12 cellular contexts compared by ENCODE assay signal in genomic region chr22:41504397-41504796, GRCh38. TPM values are rescaled to one million over a fixed set of nuclear protein-coding genes. Genes with fewer than 3 reads are reported as not detected.
DNase-seq lines count a peak whose midpoint lies in the region; ATAC-seq and TF ChIP-seq lines count a peak whose summit lies in the region.
"Had no signal": no experiment of that assay in that cellular context is flagged by ENCODE, and none has a peak within 500 bp of the region (broad histone marks: within the 10 kb centered on the region; RNA-seq: fewer than 3 reads in every experiment).

No MANE protein-coding gene starts in this region.

- ATAC-seq in heart right ventricle (peak; percentile 22 to 80 (median 72)), GM19452 (IDR thresholded peaks at IDR 0.05; ENCODE audit: unreplicated experiment) (no peak)

- H3K9ac ChIP-seq in subcutaneous abdominal adipose tissue (ENCODE audit: low read length in 5 of 5): no peak overlapping the region
- H3K9ac ChIP-seq: parathyroid adenoma had no signal

- intact Hi-C loops in ascending aorta (cut with DNase I): loop anchor here (2.0 kb wide), 2 partner anchors 24 to 56 kb away; no protein-coding TSS in a partner anchor
- intact Hi-C loops in heart right ventricle (cut with DNase I): no loop called here

- 44 to 50% methylated on average over 7 of the region's 7 CpGs for WGBS in heart right ventricle, 2 donors

- H3K9me3 ChIP-seq in HEK293 (ENCODE audit: control insufficient read depth, insufficient read depth, low read depth, low read length) (no peaks in the 10 kb centered on the region), ascending aorta (no peaks in the 10 kb centered on the region), heart right ventricle (no peaks in the 10 kb centered on the region), subcutaneous abdominal adipose tissue (ENCODE audit: control insufficient read depth in 5 of 5, low read length in 5 of 5) (no peaks in the 10 kb centered on the region)

- POLR2A ChIA-PET in HEK293 (lab: Yijun Ruan, JAX): no interaction called here

- H3K36me3 ChIP-seq in HEK293 (ENCODE audit: control insufficient read depth in 2 of 2, insufficient read depth in 1 of 2, low read length in 2 of 2) (peaks cover 17 to 55% of the 10 kb centered on the region in 2 experiments), ascending aorta (peaks cover 39 to 41% of the 10 kb centered on the region in 2 donors), heart right ventricle (peaks cover 0 to 96% (median 47%) of the 10 kb centered on the region in 9 donors), subcutaneous abdominal adipose tissue (ENCODE audit: control insufficient read depth in 5 of 5, insufficient read depth in 5 of 5, low read length in 5 of 5) (peaks cover 0 to 60% (median 53%) of the 10 kb centered on the region in 5 donors)

- DNase-seq in ascending aorta (ENCODE audit: low spot score in 2 of 2) (peak; percentile 51 to 89), heart right ventricle (peak; percentile 55 to 58), NCI-H1694 treated with DMSO at 0.1 percent for 48 hours (lab: John Stamatoyannopoulos, UW) (no peak), SW 1271 (lab: John Stamatoyannopoulos, UW) (no peak)
- DNase-seq: COR-L47; NCI-H1092 treated with DMSO at 0.1 percent for 48 hours; stimulated activated naive CD4-positive, alpha-beta T cell treated with Interleukin-2 at 50 U/mL for 16 hours had no signal

- CTCF ChIA-PET in HEK293 (lab: Yijun Ruan, JAX): interaction anchor here (0.5 to 2.8 kb wide), 2 partner anchors 14 to 39 kb away, joined by 3 to 15 read pairs; no protein-coding TSS in a partner anchor

- H3K4me3 ChIP-seq in HEK293 (ENCODE audit: low read depth, low read length) (no peak overlapping the region), ascending aorta (no peak overlapping the region), heart right ventricle (no peak overlapping the region), subcutaneous abdominal adipose tissue (ENCODE audit: low read depth in 1 of 5, low read length in 5 of 5) (no peak overlapping the region)
- H3K4me3 ChIP-seq: SK-N-MC had no signal

- H3K27me3 ChIP-seq in ascending aorta (no peaks in the 10 kb centered on the region), heart right ventricle (no peaks in the 10 kb centered on the region), subcutaneous abdominal adipose tissue (ENCODE audit: control insufficient read depth in 5 of 5, insufficient read depth in 4 of 5, low read length in 5 of 5) (no peaks in the 10 kb centered on the region)

- no peak for TF ChIP-seq CTCF in HEK293 (tag by site-specific recombination; IDR thresholded peaks at IDR 0.05)
- no peak for TF ChIP-seq CTCF in ascending aorta (IDR thresholded peaks at IDR 0.05)
- no peak for TF ChIP-seq CTCF in heart right ventricle (IDR thresholded peaks at IDR 0.05)

- H3K4me1 ChIP-seq in HEK293 (ENCODE audit: control insufficient read depth, insufficient read depth, low read length) (no peaks in the 10 kb centered on the region), ascending aorta (peaks cover 16 to 30% of the 10 kb centered on the region in 2 donors), heart right ventricle (peaks cover 11 to 92% (median 66%) of the 10 kb centered on the region in 9 donors), subcutaneous abdominal adipose tissue (ENCODE audit: control insufficient read depth in 5 of 5, insufficient read depth in 5 of 5, low read length in 5 of 5) (peaks cover 0 to 33% (median 12%) of the 10 kb centered on the region in 5 donors)

- H3K27ac ChIP-seq in HEK293 (ENCODE audit: extremely low read depth, low read depth, low read length): no peak overlapping the region
- peak overlapping the region; percentile 56 to 85 for H3K27ac ChIP-seq in ascending aorta
- H3K27ac ChIP-seq in heart right ventricle: peak overlapping the region in 9 of 10 donors; percentile 5 to 70 (median 58)
- peak overlapping the region; percentile 57 for H3K27ac ChIP-seq in subcutaneous abdominal adipose tissue (ENCODE audit: low read depth, low read length)
- H3K27ac ChIP-seq: parathyroid adenoma, SK-N-MC had no signal

TF ChIP-seq in HEK293, 187 proteins besides CTCF, POLR2A, EP300 and RAD21:
- peak; percentile 70; the same call in 1 of the 2 replicates for TF ChIP-seq ZNF362 (tag by site-specific recombination; IDR thresholded peaks at IDR 0.05)
- no peak for TF ChIP-seq ZNF777 (tag by site-specific recombination; IDR thresholded peaks at IDR 0.05; ENCODE audit: borderline replicate concordance)

RNA-seq across cellular contexts. Expression of gene ACO2, which starts 35.5 kb away (rescaled TPM):
- total RNA-seq in ascending aorta (81.1 TPM), heart right ventricle (1,000 to 10,000 TPM in 1 of 10 donors, 100 to 1,000 TPM in 9; 587 to 1,020 (median 900) TPM)
- 100 to 1,000 TPM; 180 to 375 TPM for polyA plus RNA-seq in heart right ventricle

RNA-seq across cellular contexts. Expression of gene PHF5A, which starts 35.9 kb away (rescaled TPM):
- 4.8 TPM for total RNA-seq in ascending aorta
- total RNA-seq in heart right ventricle: 10 to 100 TPM; 13.3 to 27.2 (median 20.2) TPM
- polyA plus RNA-seq in heart right ventricle: 10 to 100 TPM; 36.3 to 41.3 TPM

RNA-seq across cellular contexts. Expression of gene POLR3H, which starts 39.9 kb away (rescaled TPM):
- total RNA-seq in ascending aorta: 34.7 TPM
- 10 to 100 TPM; 13.3 to 25.8 (median 16.9) TPM for total RNA-seq in heart right ventricle
- polyA plus RNA-seq in heart right ventricle: 10 to 100 TPM; 24.4 to 34.9 TPM

RNA-seq across cellular contexts. Expression of gene CSDC2, which starts 56.4 kb away (rescaled TPM):
- 119 TPM for total RNA-seq in ascending aorta
- total RNA-seq in heart right ventricle: 100 to 1,000 TPM; 112 to 301 (median 137) TPM
- polyA plus RNA-seq in heart right ventricle: 100 to 1,000 TPM; 300 to 410 TPM

RNA-seq across cellular contexts. Expression of gene TOB2, which starts 57.8 kb away (rescaled TPM):
- total RNA-seq in ascending aorta (55.8 TPM), heart right ventricle (10 to 100 TPM; 26.4 to 84.9 (median 47.9) TPM)
- polyA plus RNA-seq in heart right ventricle: 10 to 100 TPM; 29.2 to 33.8 TPM

Comparison
In these comparisons a context has a peak if more than half of its experiments do, and no peak if none do; other contexts are left out.
1. DNase-seq: peak in ascending aorta (2 of 2) and heart right ventricle (2 of 2); none in NCI-H1694 treated with DMSO at 0.1 percent for 48 hours (single experiment) and SW 1271 (0 of 2).